ENCODE assay signal across 4 cellular contexts in the genomic region with DNA sequence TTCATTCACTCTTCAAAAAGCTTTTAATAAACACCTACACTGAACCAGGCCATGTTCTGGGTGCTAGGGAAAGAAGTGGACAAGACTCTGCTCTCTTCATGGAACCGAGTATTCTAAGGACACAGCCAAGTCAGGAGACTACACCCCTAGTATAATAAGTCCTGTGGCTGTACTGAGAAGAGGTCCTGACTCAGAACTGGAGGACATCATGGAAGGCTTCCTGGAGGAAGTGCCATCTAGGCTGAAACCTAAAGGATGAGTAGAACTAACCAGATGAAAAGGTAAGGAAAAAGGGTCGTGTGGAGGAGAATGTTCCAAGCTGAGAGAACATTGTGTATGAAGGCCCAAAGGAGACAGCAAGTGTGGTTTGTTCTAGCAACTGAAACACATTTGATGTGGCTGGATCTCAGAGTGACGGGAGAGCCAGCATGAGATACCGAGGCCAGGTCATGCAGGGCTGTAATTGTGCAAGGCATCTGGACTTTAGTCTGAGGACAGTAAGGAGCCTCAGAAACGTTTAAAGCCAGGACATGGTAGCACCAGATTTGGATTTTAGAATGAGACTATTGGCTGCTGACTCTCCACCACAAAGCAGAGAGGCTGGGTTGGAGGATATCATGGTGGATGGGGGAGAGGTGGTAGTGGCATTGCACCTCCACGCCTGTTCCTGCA.
TF ChIP-seq lines count a peak whose summit lies in the region.

No MANE protein-coding gene starts in this region.

TF ChIP-seq in A549, 52 proteins besides CTCF, POLR2A, EP300 and RAD21:
- TF ChIP-seq MAZ (IDR thresholded peaks at IDR 0.05; ENCODE audit: borderline replicate concordance, low read depth, low read length) = no peak
- no peak for TF ChIP-seq RCOR1 (IDR thresholded peaks at IDR 0.05; ENCODE audit: low read depth, low read length)
- TF ChIP-seq ZFP36 (IDR thresholded peaks at IDR 0.05; ENCODE audit: borderline replicate concordance, partially characterized antibody) = peak; percentile 65
- TF ChIP-seq FOSL2 (IDR thresholded peaks at IDR 0.05) = no peak
- no peak for TF ChIP-seq FOSL2 (CRISPR knock-in tag; IDR thresholded peaks at IDR 0.05)
- no peak for TF ChIP-seq SMC3 (IDR thresholded peaks at IDR 0.05)

TF ChIP-seq in H1, 55 proteins besides CTCF, POLR2A, EP300 and RAD21:
- TF ChIP-seq JUND (IDR thresholded peaks at IDR 0.05; ENCODE audit: low read length) (no peak), RNF2 (IDR thresholded peaks at IDR 0.05; ENCODE audit: borderline replicate concordance, low read depth, low read length, missing control alignments, poor library complexity, severe bottlenecking) (no peak), TAF1 (IDR thresholded peaks at IDR 0.05; ENCODE audit: low read depth, low read length) (no peak)

TF ChIP-seq in liver, 16 proteins besides CTCF, POLR2A, EP300 and RAD21:
- TF ChIP-seq HNF4G (IDR thresholded peaks at IDR 0.05) = no peak
- TF ChIP-seq HNF4A (conservative IDR thresholded peaks at IDR 0.05) = peak; percentile 73 to 77
- TF ChIP-seq SP1 (IDR thresholded peaks at IDR 0.05) = no peak

TF ChIP-seq in GM23338, 12 proteins besides CTCF, POLR2A, EP300 and RAD21:
- TF ChIP-seq, protein P1, sequence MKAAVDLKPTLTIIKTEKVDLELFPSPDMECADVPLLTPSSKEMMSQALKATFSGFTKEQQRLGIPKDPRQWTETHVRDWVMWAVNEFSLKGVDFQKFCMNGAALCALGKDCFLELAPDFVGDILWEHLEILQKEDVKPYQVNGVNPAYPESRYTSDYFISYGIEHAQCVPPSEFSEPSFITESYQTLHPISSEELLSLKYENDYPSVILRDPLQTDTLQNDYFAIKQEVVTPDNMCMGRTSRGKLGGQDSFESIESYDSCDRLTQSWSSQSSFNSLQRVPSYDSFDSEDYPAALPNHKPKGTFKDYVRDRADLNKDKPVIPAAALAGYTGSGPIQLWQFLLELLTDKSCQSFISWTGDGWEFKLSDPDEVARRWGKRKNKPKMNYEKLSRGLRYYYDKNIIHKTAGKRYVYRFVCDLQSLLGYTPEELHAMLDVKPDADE (IDR thresholded peaks at IDR 0.05) = no peak
